18 cellular contexts compared by ENCODE assay signal in the genomic region with DNA sequence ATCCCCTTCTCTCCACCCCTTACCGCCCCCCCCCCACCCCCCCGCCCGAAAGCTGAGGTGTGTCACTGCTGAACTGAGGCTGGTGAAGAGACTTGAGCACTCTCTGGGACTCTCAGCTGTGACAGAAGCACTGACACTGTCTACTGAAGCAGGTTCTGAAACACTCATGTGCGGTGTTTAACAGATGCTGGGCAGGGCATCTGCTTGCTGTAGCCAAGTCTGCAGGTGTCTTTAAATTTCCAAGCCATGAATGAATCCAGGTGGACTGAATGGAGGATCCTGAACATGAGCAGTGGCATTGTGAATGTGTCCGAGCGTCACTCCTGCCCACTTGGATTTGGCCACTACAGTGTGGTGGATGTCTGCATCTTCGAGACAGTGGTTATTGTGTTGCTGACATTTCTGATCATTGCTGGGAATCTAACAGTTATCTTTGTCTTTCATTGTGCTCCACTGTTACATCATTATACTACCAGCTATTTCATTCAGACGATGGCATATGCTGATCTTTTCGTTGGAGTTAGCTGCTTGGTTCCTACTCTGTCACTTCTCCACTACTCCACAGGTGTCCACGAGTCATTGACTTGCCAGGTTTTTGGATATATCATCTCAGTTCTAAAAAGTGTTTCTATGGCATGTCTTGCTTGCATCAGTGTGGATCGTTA. TPM values are rescaled to one million over a fixed set of nuclear protein-coding genes. Genes with fewer than 3 reads are reported as not detected.
DNase-seq lines count a peak whose midpoint lies in the region; ATAC-seq and TF ChIP-seq lines count a peak whose summit lies in the region.
"Had no signal": no experiment of that assay in that cellular context is flagged by ENCODE, and none has a peak within 500 bp of the region (broad histone marks: within the 10 kb centered on the region; RNA-seq: fewer than 3 reads in every experiment).

A gene with protein sequence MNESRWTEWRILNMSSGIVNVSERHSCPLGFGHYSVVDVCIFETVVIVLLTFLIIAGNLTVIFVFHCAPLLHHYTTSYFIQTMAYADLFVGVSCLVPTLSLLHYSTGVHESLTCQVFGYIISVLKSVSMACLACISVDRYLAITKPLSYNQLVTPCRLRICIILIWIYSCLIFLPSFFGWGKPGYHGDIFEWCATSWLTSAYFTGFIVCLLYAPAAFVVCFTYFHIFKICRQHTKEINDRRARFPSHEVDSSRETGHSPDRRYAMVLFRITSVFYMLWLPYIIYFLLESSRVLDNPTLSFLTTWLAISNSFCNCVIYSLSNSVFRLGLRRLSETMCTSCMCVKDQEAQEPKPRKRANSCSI (plus strand): TSS at position 99 of the 665 bp plus-strand sequence. CDS start 148 bp downstream, at position 247.

- intact Hi-C loops in left ventricle myocardium inferior (cut with micrococcal nuclease), result no loop called here
- intact Hi-C loops in left ventricle myocardium superior (cut with micrococcal nuclease), result no loop called here
- intact Hi-C loops in mammary epithelial cell (cut with micrococcal nuclease), result no loop called here

- CTCF ChIA-PET in mammary epithelial cell (lab: Charles Lee; ENCODE audit: low non-redundant PET), result no interaction called here

- WGBS in mammary epithelial cell (ENCODE audit: low coverage, missing lambda C conversion rate), result 97% methylated on average over 9 of the region's 11 CpGs

- H3K27ac ChIP-seq in left ventricle myocardium inferior (replicated peaks) (peak within 1 kb of the TSS; percentile 7), mammary epithelial cell (ENCODE audit: insufficient read depth, low read depth, low read length) (no peak within 1 kb of the TSS)
- H3K27ac ChIP-seq: A549 had no signal

- peak within 1 kb of the TSS; percentile 34 to 93 (median 71) for H3K27ac Mint-ChIP-seq in nephron
- H3K27ac Mint-ChIP-seq: CD14-positive monocyte had no signal

- no peaks in the 10 kb centered on the region for H3K27me3 ChIP-seq in left ventricle myocardium inferior (ENCODE audit: low read depth)
- H3K27me3 ChIP-seq in mammary epithelial cell (ENCODE audit: insufficient read depth, low read length), result no peaks in the 10 kb centered on the region

- no peak within 1 kb of the TSS for H3K4me2 ChIP-seq in mammary epithelial cell (ENCODE audit: insufficient read depth, low read depth, low read length)
- H3K4me2 ChIP-seq: A549 had no signal

- TF ChIP-seq CTCF in left ventricle myocardium inferior (IDR thresholded peaks at IDR 0.05; ENCODE audit: borderline replicate concordance) (no peak), nephron (IDR thresholded peaks at IDR 0.05; ENCODE audit: unreplicated experiment in 3 of 3) (no peak), mammary epithelial cell (conservative IDR thresholded peaks at IDR 0.05 in 1 of 2, IDR thresholded peaks at IDR 0.05 in 1 of 2; ENCODE audit: extremely low read depth in 1 of 2, insufficient read depth in 1 of 2, low read depth in 1 of 2, low read length in 2 of 2) (no peak)

- no peaks in the 10 kb centered on the region for H4K20me1 ChIP-seq in mammary epithelial cell (ENCODE audit: insufficient read depth, low read length)

- H3K9ac ChIP-seq in mammary epithelial cell (ENCODE audit: insufficient read depth, low read length), result no peak within 1 kb of the TSS

- dilution Hi-C loops in mammary epithelial cell (cut with HindIII; ENCODE audit: low sequenced_read_pairs), result no loop called here

- H3K27me3 Mint-ChIP-seq in nephron (ENCODE audit: low read depth), result peaks cover 3% of the 10 kb centered on the region

- no peaks in the 10 kb centered on the region for H3K36me3 Mint-ChIP-seq in nephron (ENCODE audit: low read depth)
- H3K36me3 Mint-ChIP-seq: CD14-positive monocyte had no signal

- in situ Hi-C loops in mammary epithelial cell (cut with MboI; ENCODE audit: low sequenced_read_pairs in 2 of 2), result no loop called here

- no peak within 1 kb of the TSS for H2AFZ ChIP-seq in mammary epithelial cell (ENCODE audit: low read depth, low read length)

- H3K4me3 ChIP-seq in left ventricle myocardium inferior, result no peak within 1 kb of the TSS
- no peak within 1 kb of the TSS for H3K4me3 ChIP-seq in mammary epithelial cell (replicated peaks in 1 of 3; ENCODE audit: insufficient read depth in 1 of 3, low read depth in 2 of 3, low read length in 3 of 3)
- H3K4me3 ChIP-seq: A549, GM12878 had no signal

- no peak for DNase-seq in left ventricle myocardium inferior
- no peak for DNase-seq in left ventricle myocardium superior
- peak; percentile 59 for DNase-seq in cerebellar cortex (ENCODE audit: low spot score)
- no peak for DNase-seq in NCI-H2227 (lab: John Stamatoyannopoulos, UW; ENCODE audit: unreplicated experiment)
- DNase-seq in mammary epithelial cell, result no peak
- DNase-seq in NCI-H2029 treated with DMSO at 0.1 percent for 48 hours (lab: John Stamatoyannopoulos, UW), result no peak
- DNase-seq: COR-L47; GOT3; KG1; NCI-H187; NCI-H524 treated with DMSO at 0.1 percent for 48 hours; NK-92 treated with Interleukin-12 subunit alpha and Interleukin-12 subunit beta, amount 100 ng/mL, for 24 hours had no signal

- ATAC-seq in left ventricle myocardium superior, result no peak
- no peak for ATAC-seq in GM18861 (IDR thresholded peaks at IDR 0.05; ENCODE audit: unreplicated experiment)
- ATAC-seq: A549, GM12878 had no signal

- H3K4me1 ChIP-seq in left ventricle myocardium inferior (peaks cover 24% of the 10 kb centered on the region), mammary epithelial cell (ENCODE audit: insufficient read depth, low read length) (no peaks in the 10 kb centered on the region)
- H3K4me1 ChIP-seq: A549 had no signal

- H3K9me3 ChIP-seq in left ventricle myocardium inferior (replicated peaks) (peaks cover 10% of the 10 kb centered on the region), mammary epithelial cell (replicated peaks; ENCODE audit: insufficient read depth, low read length) (no peaks in the 10 kb centered on the region)
- H3K9me3 ChIP-seq: A549 had no signal

- H3K4me1 Mint-ChIP-seq in nephron, result peaks cover 21% of the 10 kb centered on the region
- H3K4me1 Mint-ChIP-seq: CD14-positive monocyte had no signal

- no peaks in the 10 kb centered on the region for H3K36me3 ChIP-seq in left ventricle myocardium inferior
- H3K36me3 ChIP-seq in mammary epithelial cell (ENCODE audit: insufficient read depth, low read length), result no peaks in the 10 kb centered on the region

- H3K4me3 Mint-ChIP-seq in nephron, result peak within 1 kb of the TSS in 1 of 3 experiments; percentile 1
- H3K4me3 Mint-ChIP-seq: CD14-positive monocyte had no signal

- H3K9me3 Mint-ChIP-seq in nephron, result no peaks in the 10 kb centered on the region

- no TSS peak for BruUV-seq in mammary epithelial cell (replicated peaks; lab: Mats Ljungman, UMichigan)

- no peaks in the 10 kb centered on the region for H3K79me2 ChIP-seq in mammary epithelial cell (ENCODE audit: insufficient read depth, low read length)

RNA-seq across cellular contexts. Expression of the gene that starts here (rescaled TPM):
- 0.91 TPM for total RNA-seq in left ventricle myocardium inferior
- 1.2 TPM for total RNA-seq in left ventricle myocardium superior
- 1 to 10 TPM; 1.8 to 3.2 TPM for total RNA-seq in mammary epithelial cell
- not detected for polyA plus RNA-seq in mammary epithelial cell
- not detected for polyA minus RNA-seq in mammary epithelial cell
- total RNA-seq: M059J had no signal
- polyA plus RNA-seq: CD14-positive monocyte had no signal
